9 cellular contexts compared by ENCODE assay signal in the genomic region with DNA sequence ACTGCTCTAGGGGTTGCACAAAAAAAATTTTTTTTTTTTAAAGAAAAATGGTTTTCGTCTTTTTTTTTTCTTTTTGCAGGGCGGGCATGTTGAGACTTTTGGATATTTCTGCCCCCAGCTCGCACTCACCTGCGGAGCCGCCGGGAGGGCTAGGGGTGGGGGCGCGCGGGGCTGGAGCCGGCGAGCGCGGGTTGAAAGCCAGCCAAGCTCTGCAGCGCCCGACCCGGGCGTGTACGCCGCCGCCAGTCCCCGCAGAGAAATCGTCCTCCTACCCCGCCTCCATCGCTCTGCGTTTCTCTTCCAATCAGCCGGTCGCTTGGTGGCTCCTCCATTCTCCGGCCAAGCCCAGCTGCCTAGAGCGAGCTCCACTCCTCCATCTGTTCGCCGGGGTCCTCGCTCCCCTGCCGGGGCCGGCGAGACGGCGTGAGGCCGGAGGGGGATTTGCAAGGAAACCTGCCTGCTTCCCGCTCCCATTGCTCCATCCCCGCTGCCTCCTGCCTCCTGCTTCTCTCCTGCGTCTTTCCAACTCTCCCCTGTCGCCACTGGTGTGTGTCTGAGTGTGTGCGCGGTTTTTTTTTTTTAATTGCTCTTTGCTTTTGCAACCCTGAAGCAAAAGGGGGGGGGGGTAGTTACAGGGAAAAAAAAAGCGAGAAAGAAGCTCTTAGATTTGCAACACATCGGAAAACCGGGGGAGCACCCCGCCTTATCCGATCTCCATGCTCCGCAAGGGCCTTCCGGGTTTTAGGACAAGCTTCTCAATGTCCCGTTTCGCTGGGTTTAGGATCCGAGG. TPM values are rescaled to one million over a fixed set of nuclear protein-coding genes. Genes with fewer than 3 reads are reported as not detected.
DNase-seq lines count a peak whose midpoint lies in the region; ATAC-seq and TF ChIP-seq lines count a peak whose summit lies in the region.
"Had no signal": no experiment of that assay in that cellular context is flagged by ENCODE, and none has a peak within 500 bp of the region (broad histone marks: within the 10 kb centered on the region; RNA-seq: fewer than 3 reads in every experiment).

No MANE protein-coding gene starts in this region.

- BruUV-seq in Caco-2 (replicated peaks; lab: Mats Ljungman, UMichigan) = TSS peak; percentile 18

- H3K4me1 Mint-ChIP-seq in Caco-2 (ENCODE audit: low read depth, unreplicated experiment) = peaks cover 7% of the 10 kb centered on the region
- H3K4me1 Mint-ChIP-seq in activated T-cell treated with anti-CD3 and anti-CD28 coated beads, Interleukin-2, amount 50 U/mL, for 24 hours (ENCODE audit: low read depth) = peaks cover 21% of the 10 kb centered on the region
- peaks cover 23% of the 10 kb centered on the region for H3K4me1 Mint-ChIP-seq in stimulated activated naive CD8-positive, alpha-beta T cell treated with anti-CD3 and anti-CD28 coated beads, Interleukin-15, amount 100 ng/mL, for 72 hours

- POLR2A ChIA-PET in Caco-2 (lab: Charles Lee) = interaction anchor here (0.6 to 2.6 kb wide), 10 partner anchors 21 to 854 kb away, joined by 3 to 9 read pairs (median 5); a partner anchor contains a TSS

- intact Hi-C loops in Caco-2 (cut with micrococcal nuclease; ENCODE audit: unreplicated experiment) = loop anchor here (5.0 kb wide), 1 partner anchor 86 kb away; a partner anchor contains a TSS

- H3K36me3 Mint-ChIP-seq in Caco-2 (ENCODE audit: insufficient read depth, unreplicated experiment) = peaks cover 28% of the 10 kb centered on the region
- H3K36me3 Mint-ChIP-seq in activated T-cell treated with anti-CD3 and anti-CD28 coated beads, Interleukin-2, amount 50 U/mL, for 24 hours (ENCODE audit: low read depth) = peaks cover 30% of the 10 kb centered on the region

- no peaks in the 10 kb centered on the region for H4K20me1 ChIP-seq in OCI-LY1 (ENCODE audit: insufficient read depth, low read length)

- ATAC-seq in stimulated activated naive CD8-positive, alpha-beta T cell treated with anti-CD3 and anti-CD28 coated beads, Interleukin-15, amount 100 ng/mL, for 72 hours = peak; percentile 13

- H3K9me3 Mint-ChIP-seq in Caco-2 (ENCODE audit: unreplicated experiment) = no peaks in the 10 kb centered on the region
- H3K9me3 Mint-ChIP-seq in activated T-cell treated with anti-CD3 and anti-CD28 coated beads, Interleukin-2, amount 50 U/mL, for 24 hours = no peaks in the 10 kb centered on the region
- H3K9me3 Mint-ChIP-seq in stimulated activated naive CD8-positive, alpha-beta T cell treated with anti-CD3 and anti-CD28 coated beads, Interleukin-15, amount 100 ng/mL, for 72 hours = no peaks in the 10 kb centered on the region

- H3K4me1 ChIP-seq in Caco-2 (peaks cover 9% of the 10 kb centered on the region), OCI-LY1 (ENCODE audit: insufficient read depth, low read length, severe bottlenecking) (peaks cover 30% of the 10 kb centered on the region), mononuclear cell (ENCODE audit: insufficient read depth, low read length) (peaks cover 31% of the 10 kb centered on the region)

- CTCF ChIA-PET in Caco-2 (lab: Charles Lee) = interaction anchor here (0.6 to 1.9 kb wide), 9 partner anchors 12 to 653 kb away, joined by 3 to 13 read pairs (median 5); no protein-coding TSS in a partner anchor

- H3K79me2 ChIP-seq in OCI-LY1 (ENCODE audit: insufficient read depth, low read length) = peaks cover 19% of the 10 kb centered on the region

- DNase-seq in Caco-2 (peak; percentile 76 to 77), erythroblast (lab: John Stamatoyannopoulos, UW) (peak; percentile 89 to 92), OCI-M2 (lab: John Stamatoyannopoulos, UW; ENCODE audit: unreplicated experiment) (no peak)
- DNase-seq in activated T-cell treated with anti-CD3 and anti-CD28 coated beads, Interleukin-2, amount 50 U/mL, for 24 hours = peak; percentile 80
- peak; percentile 69 to 72 for DNase-seq in stimulated activated naive CD8-positive, alpha-beta T cell treated with anti-CD3 and anti-CD28 coated beads, Interleukin-15, amount 100 ng/mL, for 72 hours

- peak overlapping the region; percentile 69 for H3K27ac Mint-ChIP-seq in Caco-2 (ENCODE audit: unreplicated experiment)
- H3K27ac Mint-ChIP-seq in activated T-cell treated with anti-CD3 and anti-CD28 coated beads, Interleukin-2, amount 50 U/mL, for 24 hours = peak overlapping the region; percentile 92
- peak overlapping the region; percentile 81 to 90 for H3K27ac Mint-ChIP-seq in stimulated activated naive CD8-positive, alpha-beta T cell treated with anti-CD3 and anti-CD28 coated beads, Interleukin-15, amount 100 ng/mL, for 72 hours

- H3K27me3 Mint-ChIP-seq in Caco-2 (ENCODE audit: insufficient read depth, unreplicated experiment) = no peaks in the 10 kb centered on the region
- H3K27me3 Mint-ChIP-seq in activated T-cell treated with anti-CD3 and anti-CD28 coated beads, Interleukin-2, amount 50 U/mL, for 24 hours = no peaks in the 10 kb centered on the region
- H3K27me3 Mint-ChIP-seq in stimulated activated naive CD8-positive, alpha-beta T cell treated with anti-CD3 and anti-CD28 coated beads, Interleukin-15, amount 100 ng/mL, for 72 hours = no peaks in the 10 kb centered on the region

- H3K4me2 ChIP-seq in OCI-LY1 (ENCODE audit: low read length) = peak overlapping the region; percentile 95

- H3K27me3 ChIP-seq in Caco-2 (replicated peaks; ENCODE audit: control insufficient read depth, insufficient read depth, low read length) = no peaks in the 10 kb centered on the region
- H3K27me3 ChIP-seq in OCI-LY1 (ENCODE audit: insufficient read depth, low read length) = no peaks in the 10 kb centered on the region
- no peaks in the 10 kb centered on the region for H3K27me3 ChIP-seq in mononuclear cell (ENCODE audit: insufficient read depth, low read length)

- peak overlapping the region; percentile 98 for H3K4me3 ChIP-seq in Caco-2 (ENCODE audit: low read depth, low read length)
- H3K4me3 ChIP-seq in OCI-LY1 (ENCODE audit: low read depth, low read length, poor library complexity, severe bottlenecking) = peak overlapping the region; percentile 86
- H3K4me3 ChIP-seq in mononuclear cell (ENCODE audit: low read length) = peak overlapping the region; percentile 88

- no peak for TF ChIP-seq EP300 in Ishikawa (IDR thresholded peaks at IDR 0.05; ENCODE audit: borderline replicate concordance)

- peak overlapping the region; percentile 69 for H3K9ac ChIP-seq in OCI-LY1 (ENCODE audit: low read length)

- TF ChIP-seq POLR2A in erythroblast (IDR thresholded peaks at IDR 0.05; ENCODE audit: low read length) = no peak

- no peak; the same call in 1 of the 2 replicates for TF ChIP-seq RAD21 in Ishikawa (IDR thresholded peaks at IDR 0.05; ENCODE audit: low read depth)

- H3K4me3 Mint-ChIP-seq in Caco-2 (ENCODE audit: unreplicated experiment) = peak overlapping the region; percentile 97
- peak overlapping the region; percentile 90 for H3K4me3 Mint-ChIP-seq in activated T-cell treated with anti-CD3 and anti-CD28 coated beads, Interleukin-2, amount 50 U/mL, for 24 hours
- peak overlapping the region; percentile 91 to 93 for H3K4me3 Mint-ChIP-seq in stimulated activated naive CD8-positive, alpha-beta T cell treated with anti-CD3 and anti-CD28 coated beads, Interleukin-15, amount 100 ng/mL, for 72 hours

- TF ChIP-seq CTCF in Caco-2 (IDR thresholded peaks at IDR 0.05; ENCODE audit: insufficient read depth in 1 of 2, low read depth in 1 of 2, low read length in 1 of 2, severe bottlenecking in 1 of 2, unreplicated experiment in 1 of 2) (no peak), OCI-LY1 (IDR thresholded peaks at IDR 0.05; ENCODE audit: low read length) (no peak)

- no peaks in the 10 kb centered on the region for H3K9me3 ChIP-seq in Caco-2
- no peaks in the 10 kb centered on the region for H3K9me3 ChIP-seq in OCI-LY1 (ENCODE audit: low read length)
- H3K9me3 ChIP-seq in mononuclear cell (ENCODE audit: low read depth, low read length) = no peaks in the 10 kb centered on the region

- H3K27ac ChIP-seq in OCI-LY1 (ENCODE audit: low read depth, low read length, poor library complexity, severe bottlenecking) = no peak overlapping the region

- H3K36me3 ChIP-seq in Caco-2 (ENCODE audit: control insufficient read depth, insufficient read depth, low read length) (no peaks in the 10 kb centered on the region), OCI-LY1 (ENCODE audit: insufficient read depth, low read length) (peaks cover 17% of the 10 kb centered on the region)

- no peaks in the 10 kb centered on the region for H3F3A ChIP-seq in OCI-LY1 (ENCODE audit: insufficient read depth, low read length)

- no peaks in the 10 kb centered on the region for H3K9me2 ChIP-seq in OCI-LY1 (ENCODE audit: low read depth, low read length)

- H2AFZ ChIP-seq in OCI-LY1 (ENCODE audit: low read length) = no peak overlapping the region

TF ChIP-seq in Ishikawa, 13 proteins besides CTCF, POLR2A, EP300 and RAD21 (continues in another document):
- TF ChIP-seq, protein P1, sequence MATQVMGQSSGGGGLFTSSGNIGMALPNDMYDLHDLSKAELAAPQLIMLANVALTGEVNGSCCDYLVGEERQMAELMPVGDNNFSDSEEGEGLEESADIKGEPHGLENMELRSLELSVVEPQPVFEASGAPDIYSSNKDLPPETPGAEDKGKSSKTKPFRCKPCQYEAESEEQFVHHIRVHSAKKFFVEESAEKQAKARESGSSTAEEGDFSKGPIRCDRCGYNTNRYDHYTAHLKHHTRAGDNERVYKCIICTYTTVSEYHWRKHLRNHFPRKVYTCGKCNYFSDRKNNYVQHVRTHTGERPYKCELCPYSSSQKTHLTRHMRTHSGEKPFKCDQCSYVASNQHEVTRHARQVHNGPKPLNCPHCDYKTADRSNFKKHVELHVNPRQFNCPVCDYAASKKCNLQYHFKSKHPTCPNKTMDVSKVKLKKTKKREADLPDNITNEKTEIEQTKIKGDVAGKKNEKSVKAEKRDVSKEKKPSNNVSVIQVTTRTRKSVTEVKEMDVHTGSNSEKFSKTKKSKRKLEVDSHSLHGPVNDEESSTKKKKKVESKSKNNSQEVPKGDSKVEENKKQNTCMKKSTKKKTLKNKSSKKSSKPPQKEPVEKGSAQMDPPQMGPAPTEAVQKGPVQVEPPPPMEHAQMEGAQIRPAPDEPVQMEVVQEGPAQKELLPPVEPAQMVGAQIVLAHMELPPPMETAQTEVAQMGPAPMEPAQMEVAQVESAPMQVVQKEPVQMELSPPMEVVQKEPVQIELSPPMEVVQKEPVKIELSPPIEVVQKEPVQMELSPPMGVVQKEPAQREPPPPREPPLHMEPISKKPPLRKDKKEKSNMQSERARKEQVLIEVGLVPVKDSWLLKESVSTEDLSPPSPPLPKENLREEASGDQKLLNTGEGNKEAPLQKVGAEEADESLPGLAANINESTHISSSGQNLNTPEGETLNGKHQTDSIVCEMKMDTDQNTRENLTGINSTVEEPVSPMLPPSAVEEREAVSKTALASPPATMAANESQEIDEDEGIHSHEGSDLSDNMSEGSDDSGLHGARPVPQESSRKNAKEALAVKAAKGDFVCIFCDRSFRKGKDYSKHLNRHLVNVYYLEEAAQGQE (IDR thresholded peaks at IDR 0.05; ENCODE audit: low read depth) = no peak
- 0 out of 2 replicates have a peak, but pooled peaks have one; percentile 4 for TF ChIP-seq CEBPB (IDR thresholded peaks at IDR 0.05)

RNA-seq across cellular contexts. Expression of a gene that starts 1.8 kb away (rescaled TPM):
- total RNA-seq in Caco-2 (2022) = 66.0 and 74.3 TPM in 2 replicates
- 56.4 TPM for total RNA-seq in mononuclear cell

RNA-seq across cellular contexts. Expression of a gene that starts 21.6 kb away (rescaled TPM):
- total RNA-seq in Caco-2 (2022) = 91.2 and 92.0 TPM in 2 replicates
- total RNA-seq in mononuclear cell = 44.7 TPM

RNA-seq across cellular contexts. Expression of a gene that starts 34.5 kb away (rescaled TPM):
- total RNA-seq in Caco-2 (2022) (28.4 and 30.3 TPM in 2 replicates), mononuclear cell (20.4 TPM)

RNA-seq across cellular contexts. Expression of a gene that starts 46.7 kb away (rescaled TPM):
- not detected in 2 replicates for total RNA-seq in Caco-2 (2022)
- 0.42 TPM for total RNA-seq in mononuclear cell
- total RNA-seq: T-helper 1 cell treated with Interleukin-12 subunit alpha and Interleukin-12 subunit beta and Interleukin-4 antibody, amounts not matched to agents 30 ng/mL and 1 ng/mL, for 36 hours had no signal

RNA-seq across cellular contexts. Expression of a gene that starts 50.8 kb away (rescaled TPM):
- 0.26 TPM in 1 of 2 replicates, not detected in the other for total RNA-seq in Caco-2 (2022)
- total RNA-seq in mononuclear cell = not detected
- total RNA-seq: T-helper 1 cell treated with Interleukin-12 subunit alpha and Interleukin-12 subunit beta and Interleukin-4 antibody, amounts not matched to agents 30 ng/mL and 1 ng/mL, for 36 hours had no signal
